25 cellular contexts compared by ENCODE assay signal in genomic region chr12:32145096-32145495, GRCh38.
"Had no signal": no experiment of that assay in that cellular context is flagged by ENCODE, and none has a peak within 500 bp of the region (broad histone marks: within the 10 kb centered on the region; RNA-seq: fewer than 3 reads in every experiment).

No MANE protein-coding gene starts in this region.

- H3K4me1 ChIP-seq: ascending aorta, body of pancreas, SJSA1 had no signal

- ATAC-seq: activated CD4-positive, CD25-positive, alpha-beta regulatory T cell treated with anti-CD3 and anti-CD28 coated beads, Interleukin-2, amount 50 U/mL, for 24 hours; activated CD8-positive, alpha-beta T cell treated with anti-CD3 and anti-CD28 coated beads for 36 hours; activated naive CD8-positive, alpha-beta T cell treated with anti-CD3 and anti-CD28 coated beads, Interleukin-2, amount 50 U/mL, for 24 hours; activated T-cell treated with anti-CD3 and anti-CD28 coated beads, Interleukin-2, amount 50 U/mL, for 72 hours; body of pancreas; PC-3; SK-N-SH treated with all-trans-retinoic acid at 6 μM for 48 hours had no signal

- H3K27me3 ChIP-seq: ascending aorta, body of pancreas, SJSA1 had no signal

- H3K36me3 ChIP-seq: ascending aorta had no signal

- H3K27ac ChIP-seq: ascending aorta, body of pancreas, SJSA1 had no signal

- FAIRE-seq: bronchial epithelial cell, RCC 7860 had no signal

- H3K4me3 ChIP-seq: ascending aorta, body of pancreas, SJSA1 had no signal

- DNase-seq: activated CD4-positive, alpha-beta T cell treated with anti-CD3 and anti-CD28 coated beads for 4 hours; activated CD8-positive, alpha-beta memory T cell treated with anti-CD3 and anti-CD28 coated beads, Interleukin-2, amount 50 U/mL, for 4 hours; activated CD8-positive, alpha-beta T cell treated with anti-CD3 and anti-CD28 coated beads for 36 hours; activated effector memory CD4-positive, alpha-beta T cell treated with Interleukin-2 at 50 U/mL for 16 hours; activated naive CD4-positive, alpha-beta T cell; activated naive CD8-positive, alpha-beta T cell treated with anti-CD3 and anti-CD28 coated beads, Interleukin-2, amount 50 U/mL, for 24 hours; activated T-cell treated with anti-CD3 and anti-CD28 coated beads, Interleukin-2, amount 50 U/mL, for 72 hours; amniotic stem cell; body of pancreas; MV-4-11; NCI-H1092 treated with DMSO at 0.1 percent for 48 hours; NCI-H1436; NCI-H1694 treated with DMSO at 0.1 percent for 48 hours; NCI-H2029 treated with DMSO at 0.1 percent for 48 hours; NCI-H510A treated with DMSO at 0.1 percent for 48 hours; NCI-H69; NK-92 treated with Interleukin-12 subunit alpha and Interleukin-12 subunit beta, amount 100 ng/mL, for 24 hours; PC-3; SHP77 had no signal

- H3K9me3 ChIP-seq: ascending aorta, body of pancreas, SJSA1 had no signal
